Comparison of ENCODE assay signal across 1 cellular context in genomic region chr11:46247664-46248063, GRCh38.
TF ChIP-seq lines count a peak whose summit lies in the region.

No MANE protein-coding gene starts in this region.

TF ChIP-seq in WTC11, 78 proteins besides CTCF, POLR2A, EP300 and RAD21 (continued from another document):
- 0 out of 2 replicates have a peak, but pooled peaks have one; percentile 56 for TF ChIP-seq ZNF532 (CRISPR knock-in tag; IDR thresholded peaks at IDR 0.05; ENCODE audit: borderline replicate concordance)
- TF ChIP-seq ATF1 (CRISPR knock-in tag; IDR thresholded peaks at IDR 0.05): no peak
